1 cellular context compared by ENCODE assay signal in the genomic region with DNA sequence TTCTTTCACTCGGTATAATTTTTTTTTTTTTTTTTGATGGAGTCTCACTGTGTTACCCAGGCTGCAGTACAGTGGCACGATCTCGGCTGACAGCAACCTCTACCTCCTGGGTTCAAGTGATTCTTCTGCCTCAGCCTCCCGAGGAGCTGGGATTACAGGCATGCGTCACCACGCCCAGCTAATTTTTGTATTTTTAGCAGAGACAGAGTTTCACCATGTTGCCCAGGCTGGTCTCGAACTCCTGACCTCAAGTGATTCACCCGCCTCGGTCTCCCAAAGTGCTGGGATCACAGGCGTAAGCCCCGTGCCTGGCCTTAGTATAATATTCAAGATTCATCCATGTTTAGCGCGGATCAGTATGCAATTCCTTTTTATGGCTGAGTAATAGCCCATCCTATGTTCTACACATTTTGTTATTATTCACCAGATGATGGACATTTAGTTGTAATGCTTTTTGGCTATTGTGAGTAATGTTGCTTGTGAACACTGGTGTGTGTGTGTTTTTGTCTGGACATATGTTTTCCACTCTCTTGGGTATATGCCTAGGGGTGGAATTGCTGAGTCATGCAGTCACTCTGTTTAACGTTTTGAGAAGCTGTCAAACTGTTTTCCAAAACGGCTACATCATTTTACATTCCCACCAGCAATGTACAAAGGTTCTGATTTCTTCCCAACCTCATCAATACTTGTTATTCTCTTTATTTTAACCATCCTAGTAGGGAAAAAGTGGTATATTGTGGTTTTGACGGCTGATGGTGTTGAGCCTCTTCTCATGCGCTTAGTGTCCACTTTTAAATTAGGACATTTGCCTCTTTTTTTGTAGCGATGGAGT.
TF ChIP-seq lines count a peak whose summit lies in the region.

No MANE protein-coding gene starts in this region.

TF ChIP-seq in K562, 482 proteins besides CTCF, POLR2A, EP300 and RAD21 (continued from another document and continues in another):
- TF ChIP-seq, protein P1, sequence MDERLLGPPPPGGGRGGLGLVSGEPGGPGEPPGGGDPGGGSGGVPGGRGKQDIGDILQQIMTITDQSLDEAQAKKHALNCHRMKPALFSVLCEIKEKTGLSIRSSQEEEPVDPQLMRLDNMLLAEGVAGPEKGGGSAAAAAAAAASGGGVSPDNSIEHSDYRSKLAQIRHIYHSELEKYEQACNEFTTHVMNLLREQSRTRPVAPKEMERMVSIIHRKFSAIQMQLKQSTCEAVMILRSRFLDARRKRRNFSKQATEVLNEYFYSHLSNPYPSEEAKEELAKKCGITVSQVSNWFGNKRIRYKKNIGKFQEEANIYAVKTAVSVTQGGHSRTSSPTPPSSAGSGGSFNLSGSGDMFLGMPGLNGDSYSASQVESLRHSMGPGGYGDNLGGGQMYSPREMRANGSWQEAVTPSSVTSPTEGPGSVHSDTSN (CRISPR knock-in tag; IDR thresholded peaks at IDR 0.05; ENCODE audit: low read depth) = no peak
- TF ChIP-seq, protein P1 (tag; conservative IDR thresholded peaks at IDR 0.05; ENCODE audit: low read depth) = peak; percentile 72
- TF ChIP-seq ZNF12 (CRISPR knock-in tag; IDR thresholded peaks at IDR 0.05) (no peak), OTX1 (CRISPR knock-in tag; IDR thresholded peaks at IDR 0.05) (no peak), ZNF764 (CRISPR knock-in tag; IDR thresholded peaks at IDR 0.05; ENCODE audit: low read depth) (no peak), NCOA6 (IDR thresholded peaks at IDR 0.05) (no peak), ZNF707 (CRISPR knock-in tag; conservative IDR thresholded peaks at IDR 0.05) (no peak), KLF10 (CRISPR knock-in tag; IDR thresholded peaks at IDR 0.05) (no peak), ARID1B (IDR thresholded peaks at IDR 0.05) (peak; percentile 78), BRCA1 (IDR thresholded peaks at IDR 0.05) (no peak), BRCA1 (CRISPR knock-in tag; IDR thresholded peaks at IDR 0.05) (no peak), RBBP5 (IDR thresholded peaks at IDR 0.05; ENCODE audit: borderline replicate concordance, insufficient read depth, low read length, poor library complexity, severe bottlenecking) (no peak), ZNF644 (tag; IDR thresholded peaks at IDR 0.05; ENCODE audit: low read depth) (no peak), SMARCA5 (IDR thresholded peaks at IDR 0.05) (peak; percentile 70; the same call in 1 of the 2 replicates), CHCHD3 (CRISPR knock-in tag; IDR thresholded peaks at IDR 0.05) (no peak), SNIP1 (IDR thresholded peaks at IDR 0.05; ENCODE audit: low read depth) (no peak), SRSF3 (IDR thresholded peaks at IDR 0.05; ENCODE audit: insufficient read depth, low read length) (no peak), KDM2B (CRISPR knock-in tag; IDR thresholded peaks at IDR 0.05) (no peak), POU5F1 (IDR thresholded peaks at IDR 0.05; ENCODE audit: borderline replicate concordance, low read depth, low read length, partially characterized antibody) (no peak), MAFK (IDR thresholded peaks at IDR 0.05; ENCODE audit: low read length) (peak; percentile 99), ZNF785 (CRISPR knock-in tag; IDR thresholded peaks at IDR 0.05) (no peak), SMAD3 (CRISPR knock-in tag; conservative IDR thresholded peaks at IDR 0.05) (peak; percentile 28; the same call in 1 of the 2 replicates), HNRNPUL1 (IDR thresholded peaks at IDR 0.05; ENCODE audit: low read length) (no peak), HDAC1 (IDR thresholded peaks at IDR 0.05) (peak in 1 of 2 experiments; percentile 26; a peak in 1 of 4 replicates), FOXA1 (IDR thresholded peaks at IDR 0.05; ENCODE audit: borderline replicate concordance) (no peak), SPI1 (IDR thresholded peaks at IDR 0.05; ENCODE audit: borderline replicate concordance, low read depth, low read length) (no peak), POLR2H (tag; IDR thresholded peaks at IDR 0.05; ENCODE audit: low read depth) (no peak), POLR2AphosphoS2 (IDR thresholded peaks at IDR 0.05; ENCODE audit: low read length) (no peak), TBL1XR1 (IDR thresholded peaks at IDR 0.05; ENCODE audit: low read length in 2 of 2) (0 out of 4 replicates have a peak, but pooled peaks of 1 of the 2 experiments have one; percentile 23), MED1 (CRISPR knock-in tag; IDR thresholded peaks at IDR 0.05; ENCODE audit: borderline replicate concordance) (no peak), SAP30 (IDR thresholded peaks at IDR 0.05; ENCODE audit: borderline replicate concordance, insufficient read depth, low read depth, low read length, poor library complexity, severe bottlenecking) (no peak), MAFG (tag; conservative IDR thresholded peaks at IDR 0.05) (peak; percentile 100), TARDBP (IDR thresholded peaks at IDR 0.05) (no peak), MIER1 (IDR thresholded peaks at IDR 0.05; ENCODE audit: low read depth) (no peak), ZNF253 (CRISPR knock-in tag; conservative IDR thresholded peaks at IDR 0.05) (no peak), SREBF1 (IDR thresholded peaks at IDR 0.05; ENCODE audit: borderline replicate concordance, low read depth, low read length) (no peak), FOS (IDR thresholded peaks at IDR 0.05; ENCODE audit: extremely low read depth, insufficient read length) (no peak), ZEB2 (IDR thresholded peaks at IDR 0.05) (no peak), CAMTA2 (CRISPR knock-in tag; conservative IDR thresholded peaks at IDR 0.05) (no peak)
- TF ChIP-seq, protein P2, sequence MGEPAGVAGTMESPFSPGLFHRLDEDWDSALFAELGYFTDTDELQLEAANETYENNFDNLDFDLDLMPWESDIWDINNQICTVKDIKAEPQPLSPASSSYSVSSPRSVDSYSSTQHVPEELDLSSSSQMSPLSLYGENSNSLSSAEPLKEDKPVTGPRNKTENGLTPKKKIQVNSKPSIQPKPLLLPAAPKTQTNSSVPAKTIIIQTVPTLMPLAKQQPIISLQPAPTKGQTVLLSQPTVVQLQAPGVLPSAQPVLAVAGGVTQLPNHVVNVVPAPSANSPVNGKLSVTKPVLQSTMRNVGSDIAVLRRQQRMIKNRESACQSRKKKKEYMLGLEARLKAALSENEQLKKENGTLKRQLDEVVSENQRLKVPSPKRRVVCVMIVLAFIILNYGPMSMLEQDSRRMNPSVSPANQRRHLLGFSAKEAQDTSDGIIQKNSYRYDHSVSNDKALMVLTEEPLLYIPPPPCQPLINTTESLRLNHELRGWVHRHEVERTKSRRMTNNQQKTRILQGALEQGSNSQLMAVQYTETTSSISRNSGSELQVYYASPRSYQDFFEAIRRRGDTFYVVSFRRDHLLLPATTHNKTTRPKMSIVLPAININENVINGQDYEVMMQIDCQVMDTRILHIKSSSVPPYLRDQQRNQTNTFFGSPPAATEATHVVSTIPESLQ (CRISPR knock-in tag; IDR thresholded peaks at IDR 0.05) = no peak
- TF ChIP-seq, protein P3, sequence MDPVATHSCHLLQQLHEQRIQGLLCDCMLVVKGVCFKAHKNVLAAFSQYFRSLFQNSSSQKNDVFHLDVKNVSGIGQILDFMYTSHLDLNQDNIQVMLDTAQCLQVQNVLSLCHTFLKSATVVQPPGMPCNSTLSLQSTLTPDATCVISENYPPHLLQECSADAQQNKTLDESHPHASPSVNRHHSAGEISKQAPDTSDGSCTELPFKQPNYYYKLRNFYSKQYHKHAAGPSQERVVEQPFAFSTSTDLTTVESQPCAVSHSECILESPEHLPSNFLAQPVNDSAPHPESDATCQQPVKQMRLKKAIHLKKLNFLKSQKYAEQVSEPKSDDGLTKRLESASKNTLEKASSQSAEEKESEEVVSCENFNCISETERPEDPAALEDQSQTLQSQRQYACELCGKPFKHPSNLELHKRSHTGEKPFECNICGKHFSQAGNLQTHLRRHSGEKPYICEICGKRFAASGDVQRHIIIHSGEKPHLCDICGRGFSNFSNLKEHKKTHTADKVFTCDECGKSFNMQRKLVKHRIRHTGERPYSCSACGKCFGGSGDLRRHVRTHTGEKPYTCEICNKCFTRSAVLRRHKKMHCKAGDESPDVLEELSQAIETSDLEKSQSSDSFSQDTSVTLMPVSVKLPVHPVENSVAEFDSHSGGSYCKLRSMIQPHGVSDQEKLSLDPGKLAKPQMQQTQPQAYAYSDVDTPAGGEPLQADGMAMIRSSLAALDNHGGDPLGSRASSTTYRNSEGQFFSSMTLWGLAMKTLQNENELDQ (CRISPR knock-in tag; IDR thresholded peaks at IDR 0.05; ENCODE audit: borderline replicate concordance) = no peak
- TF ChIP-seq, protein P4, sequence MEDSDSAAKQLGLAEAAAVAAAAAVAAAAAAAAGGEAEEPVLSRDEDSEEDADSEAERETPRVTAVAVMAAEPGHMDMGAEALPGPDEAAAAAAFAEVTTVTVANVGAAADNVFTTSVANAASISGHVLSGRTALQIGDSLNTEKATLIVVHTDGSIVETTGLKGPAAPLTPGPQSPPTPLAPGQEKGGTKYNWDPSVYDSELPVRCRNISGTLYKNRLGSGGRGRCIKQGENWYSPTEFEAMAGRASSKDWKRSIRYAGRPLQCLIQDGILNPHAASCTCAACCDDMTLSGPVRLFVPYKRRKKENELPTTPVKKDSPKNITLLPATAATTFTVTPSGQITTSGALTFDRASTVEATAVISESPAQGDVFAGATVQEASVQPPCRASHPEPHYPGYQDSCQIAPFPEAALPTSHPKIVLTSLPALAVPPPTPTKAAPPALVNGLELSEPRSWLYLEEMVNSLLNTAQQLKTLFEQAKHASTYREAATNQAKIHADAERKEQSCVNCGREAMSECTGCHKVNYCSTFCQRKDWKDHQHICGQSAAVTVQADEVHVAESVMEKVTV (CRISPR knock-in tag; IDR thresholded peaks at IDR 0.05) = no peak
- TF ChIP-seq, protein P5, sequence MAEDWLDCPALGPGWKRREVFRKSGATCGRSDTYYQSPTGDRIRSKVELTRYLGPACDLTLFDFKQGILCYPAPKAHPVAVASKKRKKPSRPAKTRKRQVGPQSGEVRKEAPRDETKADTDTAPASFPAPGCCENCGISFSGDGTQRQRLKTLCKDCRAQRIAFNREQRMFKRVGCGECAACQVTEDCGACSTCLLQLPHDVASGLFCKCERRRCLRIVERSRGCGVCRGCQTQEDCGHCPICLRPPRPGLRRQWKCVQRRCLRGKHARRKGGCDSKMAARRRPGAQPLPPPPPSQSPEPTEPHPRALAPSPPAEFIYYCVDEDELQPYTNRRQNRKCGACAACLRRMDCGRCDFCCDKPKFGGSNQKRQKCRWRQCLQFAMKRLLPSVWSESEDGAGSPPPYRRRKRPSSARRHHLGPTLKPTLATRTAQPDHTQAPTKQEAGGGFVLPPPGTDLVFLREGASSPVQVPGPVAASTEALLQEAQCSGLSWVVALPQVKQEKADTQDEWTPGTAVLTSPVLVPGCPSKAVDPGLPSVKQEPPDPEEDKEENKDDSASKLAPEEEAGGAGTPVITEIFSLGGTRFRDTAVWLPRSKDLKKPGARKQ (CRISPR knock-in tag; IDR thresholded peaks at IDR 0.05) = peak; percentile 11; the same call in 1 of the 2 replicates
- TF ChIP-seq, protein P6, sequence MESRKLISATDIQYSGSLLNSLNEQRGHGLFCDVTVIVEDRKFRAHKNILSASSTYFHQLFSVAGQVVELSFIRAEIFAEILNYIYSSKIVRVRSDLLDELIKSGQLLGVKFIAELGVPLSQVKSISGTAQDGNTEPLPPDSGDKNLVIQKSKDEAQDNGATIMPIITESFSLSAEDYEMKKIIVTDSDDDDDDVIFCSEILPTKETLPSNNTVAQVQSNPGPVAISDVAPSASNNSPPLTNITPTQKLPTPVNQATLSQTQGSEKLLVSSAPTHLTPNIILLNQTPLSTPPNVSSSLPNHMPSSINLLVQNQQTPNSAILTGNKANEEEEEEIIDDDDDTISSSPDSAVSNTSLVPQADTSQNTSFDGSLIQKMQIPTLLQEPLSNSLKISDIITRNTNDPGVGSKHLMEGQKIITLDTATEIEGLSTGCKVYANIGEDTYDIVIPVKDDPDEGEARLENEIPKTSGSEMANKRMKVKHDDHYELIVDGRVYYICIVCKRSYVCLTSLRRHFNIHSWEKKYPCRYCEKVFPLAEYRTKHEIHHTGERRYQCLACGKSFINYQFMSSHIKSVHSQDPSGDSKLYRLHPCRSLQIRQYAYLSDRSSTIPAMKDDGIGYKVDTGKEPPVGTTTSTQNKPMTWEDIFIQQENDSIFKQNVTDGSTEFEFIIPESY (CRISPR knock-in tag; IDR thresholded peaks at IDR 0.05) = no peak
- TF ChIP-seq, protein P7, sequence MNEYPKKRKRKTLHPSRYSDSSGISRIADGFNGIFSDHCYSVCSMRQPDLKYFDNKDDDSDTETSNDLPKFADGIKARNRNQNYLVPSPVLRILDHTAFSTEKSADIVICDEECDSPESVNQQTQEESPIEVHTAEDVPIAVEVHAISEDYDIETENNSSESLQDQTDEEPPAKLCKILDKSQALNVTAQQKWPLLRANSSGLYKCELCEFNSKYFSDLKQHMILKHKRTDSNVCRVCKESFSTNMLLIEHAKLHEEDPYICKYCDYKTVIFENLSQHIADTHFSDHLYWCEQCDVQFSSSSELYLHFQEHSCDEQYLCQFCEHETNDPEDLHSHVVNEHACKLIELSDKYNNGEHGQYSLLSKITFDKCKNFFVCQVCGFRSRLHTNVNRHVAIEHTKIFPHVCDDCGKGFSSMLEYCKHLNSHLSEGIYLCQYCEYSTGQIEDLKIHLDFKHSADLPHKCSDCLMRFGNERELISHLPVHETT (CRISPR knock-in tag; conservative IDR thresholded peaks at IDR 0.05 in 1 of 2, IDR thresholded peaks at IDR 0.05 in 1 of 2) = peak in 1 of 2 experiments; percentile 60; a peak in 2 of 4 replicates
- TF ChIP-seq, protein P8, sequence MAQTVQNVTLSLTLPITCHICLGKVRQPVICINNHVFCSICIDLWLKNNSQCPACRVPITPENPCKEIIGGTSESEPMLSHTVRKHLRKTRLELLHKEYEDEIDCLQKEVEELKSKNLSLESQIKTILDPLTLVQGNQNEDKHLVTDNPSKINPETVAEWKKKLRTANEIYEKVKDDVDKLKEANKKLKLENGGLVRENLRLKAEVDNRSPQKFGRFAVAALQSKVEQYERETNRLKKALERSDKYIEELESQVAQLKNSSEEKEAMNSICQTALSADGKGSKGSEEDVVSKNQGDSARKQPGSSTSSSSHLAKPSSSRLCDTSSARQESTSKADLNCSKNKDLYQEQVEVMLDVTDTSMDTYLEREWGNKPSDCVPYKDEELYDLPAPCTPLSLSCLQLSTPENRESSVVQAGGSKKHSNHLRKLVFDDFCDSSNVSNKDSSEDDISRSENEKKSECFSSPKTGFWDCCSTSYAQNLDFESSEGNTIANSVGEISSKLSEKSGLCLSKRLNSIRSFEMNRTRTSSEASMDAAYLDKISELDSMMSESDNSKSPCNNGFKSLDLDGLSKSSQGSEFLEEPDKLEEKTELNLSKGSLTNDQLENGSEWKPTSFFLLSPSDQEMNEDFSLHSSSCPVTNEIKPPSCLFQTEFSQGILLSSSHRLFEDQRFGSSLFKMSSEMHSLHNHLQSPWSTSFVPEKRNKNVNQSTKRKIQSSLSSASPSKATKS (CRISPR knock-in tag; IDR thresholded peaks at IDR 0.05) = no peak
